8 cellular contexts compared by ENCODE assay signal in genomic region chr14:75452900-75453816, GRCh38. TPM values are rescaled to one million over a fixed set of nuclear protein-coding genes. Genes with fewer than 3 reads are reported as not detected.
DNase-seq lines count a peak whose midpoint lies in the region; ATAC-seq and TF ChIP-seq lines count a peak whose summit lies in the region.

No MANE protein-coding gene starts in this region.

- WGBS in esophagus, 2 donors, result 31 to 40% methylated on average over 14 of the region's 14 CpGs

- H3K27me3 ChIP-seq in A673 (replicated peaks; ENCODE audit: insufficient read depth, low read depth, low read length, poor library complexity), result no peaks in the 10 kb centered on the region
- no peaks in the 10 kb centered on the region for H3K27me3 ChIP-seq in esophagus (ENCODE audit: control insufficient read depth in 1 of 2, insufficient read depth in 2 of 2, low read length in 2 of 2)
- H3K27me3 ChIP-seq in mucosa of stomach (ENCODE audit: control insufficient read depth, insufficient read depth, low read length), result no peaks in the 10 kb centered on the region

- intact Hi-C loops in A673 (cut with micrococcal nuclease; ENCODE audit: unreplicated experiment), result no loop called here

- POLR2A ChIA-PET in A673 (lab: Charles Lee; ENCODE audit: low non-redundant PET), result no interaction called here

- H3K27ac ChIP-seq in A673 (ENCODE audit: low read depth, low read length, poor library complexity, severe bottlenecking) (peak overlapping the region; percentile 45), esophagus (ENCODE audit: low read depth in 2 of 2, low read length in 1 of 2) (peak overlapping the region; percentile 71 to 85)

- no TSS peak for BruUV-seq in A673 (replicated peaks; lab: Mats Ljungman, UMichigan)

- H3K9me3 ChIP-seq in A673 (ENCODE audit: low read depth, low read length, poor library complexity, severe bottlenecking) (no peaks in the 10 kb centered on the region), esophagus (ENCODE audit: control insufficient read depth in 2 of 2, insufficient read depth in 1 of 2, low read depth in 1 of 2, low read length in 1 of 2) (no peaks in the 10 kb centered on the region), mucosa of stomach (ENCODE audit: control insufficient read depth, low read length) (no peaks in the 10 kb centered on the region)

- no peak for TF ChIP-seq CTCF in A673 (conservative IDR thresholded peaks at IDR 0.05; ENCODE audit: low read depth, low read length)

- H3K36me3 ChIP-seq in A673 (ENCODE audit: insufficient read depth, low read length, poor library complexity, severe bottlenecking), result no peaks in the 10 kb centered on the region
- H3K36me3 ChIP-seq in esophagus (ENCODE audit: control insufficient read depth in 2 of 2, insufficient read depth in 2 of 2, low read length in 1 of 2), result peaks cover 0 to 9% of the 10 kb centered on the region in 2 donors
- H3K36me3 ChIP-seq in mucosa of stomach (ENCODE audit: control insufficient read depth, insufficient read depth, low read length), result no peaks in the 10 kb centered on the region

- H3K4me1 ChIP-seq in A673 (ENCODE audit: insufficient read depth, low read length, poor library complexity, severe bottlenecking), result peaks cover 8% of the 10 kb centered on the region
- H3K4me1 ChIP-seq in esophagus (ENCODE audit: control insufficient read depth in 2 of 2, insufficient read depth in 2 of 2, low read length in 1 of 2), result peaks cover 25 to 39% of the 10 kb centered on the region in 2 donors
- H3K4me1 ChIP-seq in mucosa of stomach (ENCODE audit: control insufficient read depth, insufficient read depth, low read length), result peaks cover 95% of the 10 kb centered on the region

- no peak for ATAC-seq in HG02973 (IDR thresholded peaks at IDR 0.05; ENCODE audit: unreplicated experiment)
- ATAC-seq in GM21381 (IDR thresholded peaks at IDR 0.05; ENCODE audit: unreplicated experiment), result no peak

- CTCF ChIA-PET in A673 (lab: Charles Lee), result interaction anchor here (0.9 kb wide), 1 partner anchor 144 kb away, joined by 5 read pairs; no protein-coding TSS in a partner anchor

- H3K4me3 ChIP-seq in A673 (ENCODE audit: low read depth, low read length, poor library complexity, severe bottlenecking), result no peak overlapping the region
- H3K4me3 ChIP-seq in esophagus (ENCODE audit: low read depth in 1 of 2, low read length in 2 of 2), result no peak overlapping the region
- H3K4me3 ChIP-seq in mucosa of stomach (ENCODE audit: low read length), result no peak overlapping the region

- DNase-seq in A673 (ENCODE audit: low spot score), result peak; percentile 48
- peak; percentile 98 for DNase-seq in NCI-H226
- no peak for DNase-seq in NCI-H187 (lab: John Stamatoyannopoulos, UW)
- no peak for DNase-seq in NCI-H2107 (lab: John Stamatoyannopoulos, UW)

- peak overlapping the region; percentile 45 for H3K9ac ChIP-seq in mucosa of stomach (ENCODE audit: low read length)

RNA-seq across cellular contexts. Expression of gene JDP2, which starts 25.3 kb away (rescaled TPM):
- total RNA-seq in A673 (2021), result 5.9 and 10.7 TPM in 2 replicates
- polyA plus RNA-seq in esophagus, result 10 to 100 TPM; 13.4 to 18.4 TPM

Comparison
In these comparisons a context has a peak if more than half of its experiments do, and no peak if none do; other contexts are left out.
1. DNase-seq: peak in A673 (single experiment) and NCI-H226 (single experiment); none in NCI-H187 (0 of 2) and NCI-H2107 (single experiment).